ENCODE assay signal across 20 cellular contexts in genomic region chr14:23894687-23895419, GRCh38.
"Had no signal": no experiment of that assay in that cellular context is flagged by ENCODE, and none has a peak within 500 bp of the region (broad histone marks: within the 10 kb centered on the region; RNA-seq: fewer than 3 reads in every experiment).

No MANE protein-coding gene starts in this region.

- H3K4me1 Mint-ChIP-seq: natural killer cell; stimulated activated naive B cell treated with anti-CD40 and anti-IgM and Interleukin-4, amounts not matched to agents 10 μg/mL and 1 μg/mL and 100 μg/mL, for 72 hours had no signal

- H3K9me3 Mint-ChIP-seq: natural killer cell; stimulated activated naive CD8-positive, alpha-beta T cell treated with anti-CD3 and anti-CD28 coated beads, Interleukin-15, Interleukin-2, amounts not matched to agents 100 ng/mL and 50 ng/mL, for 24 hours had no signal

- ATAC-seq: gastrocnemius medialis; left lung; natural killer cell; psoas muscle; stimulated activated naive B cell treated with anti-CD40 and anti-IgM and Interleukin-4, amounts not matched to agents 10 μg/mL and 1 μg/mL and 100 μg/mL, for 72 hours; upper lobe of right lung had no signal

- H3K4me3 Mint-ChIP-seq: natural killer cell; stimulated activated naive B cell treated with anti-CD40 and anti-IgM and Interleukin-4, amounts not matched to agents 10 μg/mL and 1 μg/mL and 100 μg/mL, for 72 hours; stimulated activated naive CD8-positive, alpha-beta T cell treated with anti-CD3 and anti-CD28 coated beads, Interleukin-15, Interleukin-2, amounts not matched to agents 100 ng/mL and 50 ng/mL, for 24 hours had no signal

- H3K4me3 ChIP-seq: dorsolateral prefrontal cortex, gastrocnemius medialis, left lung, ovary, psoas muscle, skin epidermis, transverse colon, upper lobe of right lung, uterus had no signal

- H3K9me3 ChIP-seq: gastrocnemius medialis, left lung, ovary, psoas muscle, transverse colon, upper lobe of right lung, uterus had no signal

- H3K36me3 ChIP-seq: gastrocnemius medialis, left lung, ovary, transverse colon, upper lobe of right lung, uterus had no signal

- H3K27me3 ChIP-seq: dorsolateral prefrontal cortex, gastrocnemius medialis, ovary, transverse colon, upper lobe of right lung, uterus had no signal

- H3K27ac ChIP-seq: dorsolateral prefrontal cortex, gastrocnemius medialis, left lung, ovary, psoas muscle, skin epidermis, transverse colon, upper lobe of right lung, uterus had no signal

- H3K27ac Mint-ChIP-seq: natural killer cell; stimulated activated naive B cell treated with anti-CD40 and anti-IgM and Interleukin-4, amounts not matched to agents 10 μg/mL and 1 μg/mL and 100 μg/mL, for 72 hours; stimulated activated naive CD8-positive, alpha-beta T cell treated with anti-CD3 and anti-CD28 coated beads, Interleukin-15, Interleukin-2, amounts not matched to agents 100 ng/mL and 50 ng/mL, for 24 hours had no signal

- DNase-seq: dorsolateral prefrontal cortex; effector CD4-positive, alpha-beta T cell; foreskin fibroblast; gastrocnemius medialis; left lung; midbrain; natural killer cell; occipital lobe; ovary; posterior cingulate gyrus; psoas muscle; right cardiac atrium; stimulated activated CD4-positive, alpha-beta T cell treated with anti-CD3 and anti-CD28 coated beads, Interleukin-15, amount 100 ng/mL, for 24 hours; stimulated activated CD4-positive, alpha-beta T cell treated with anti-CD3 and anti-CD28 coated beads, Interleukin-2, amount 100 ng/mL, for 48 hours; stimulated activated naive B cell treated with anti-CD40 and anti-IgM and Interleukin-4, amounts not matched to agents 10 μg/mL and 1 μg/mL and 100 μg/mL, for 72 hours; transverse colon; upper lobe of right lung; uterus had no signal

- H3K4me1 ChIP-seq: gastrocnemius medialis, left lung, psoas muscle, upper lobe of right lung, uterus had no signal

- H3K36me3 Mint-ChIP-seq: natural killer cell had no signal
